In genomic region chr11:103604310-103604709, GRCh38 we compare ENCODE assay signal across 8 cellular contexts.
"Had no signal": no experiment of that assay in that cellular context is flagged by ENCODE, and none has a peak within 500 bp of the region (broad histone marks: within the 10 kb centered on the region; RNA-seq: fewer than 3 reads in every experiment).

No MANE protein-coding gene starts in this region.

- H3K4me3 ChIP-seq: GM23338 had no signal

- DNase-seq: H9, HCEC 1CT, KBM-7 had no signal

- H2AFZ ChIP-seq: GM23338 had no signal

- H3K27ac ChIP-seq: KMS-11 had no signal

- H3K4me2 ChIP-seq: GM23338, KMS-11 had no signal

- ATAC-seq: GM23338 had no signal

- FAIRE-seq: H1, H54, HTR-8/SVneo had no signal

- H3K9ac ChIP-seq: KMS-11 had no signal
